28 cellular contexts compared by ENCODE assay signal in the genomic region with DNA sequence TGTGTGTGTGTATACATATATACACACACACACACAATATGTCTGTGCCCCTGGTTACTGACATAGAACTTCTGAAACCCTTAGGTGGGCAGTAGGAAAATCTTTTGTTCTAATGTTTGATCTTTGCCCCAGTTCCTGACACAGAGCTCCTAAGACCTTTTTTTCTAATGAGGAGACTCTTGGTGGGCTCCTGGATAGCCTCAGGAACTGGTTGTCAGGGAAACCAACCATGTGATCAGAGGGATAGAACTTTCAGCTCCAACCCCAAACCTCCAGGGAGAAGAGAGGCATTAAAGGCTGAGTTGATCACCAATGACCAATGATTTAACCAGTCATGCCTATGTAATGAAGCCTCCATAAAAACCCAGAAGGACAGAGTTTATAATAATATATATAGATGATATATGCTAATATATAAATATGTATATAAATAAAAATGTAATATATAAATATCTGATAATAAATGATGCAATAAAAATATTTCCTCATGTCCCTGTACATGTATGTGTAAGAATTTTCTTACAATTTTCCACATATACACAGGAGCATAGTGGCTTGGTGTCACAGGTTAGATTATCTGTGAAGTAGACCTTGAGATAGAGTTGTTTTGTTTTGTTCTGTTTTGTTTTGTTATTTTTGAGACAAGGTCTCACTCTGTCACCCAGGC.
DNase-seq lines count a peak whose midpoint lies in the region; ATAC-seq, FAIRE-seq and TF ChIP-seq lines count a peak whose summit lies in the region.
"Had no signal": no experiment of that assay in that cellular context is flagged by ENCODE, and none has a peak within 500 bp of the region (broad histone marks: within the 10 kb centered on the region; RNA-seq: fewer than 3 reads in every experiment).

No MANE protein-coding gene starts in this region.

- H3K27me3 ChIP-seq in HepG2 (ENCODE audit: control insufficient read depth in 1 of 2, insufficient read depth in 2 of 2, low read length in 2 of 2), result no peaks in the 10 kb centered on the region; a peak in 1 of 5 replicates
- peaks cover 0 to 23% of the 10 kb centered on the region in 2 donors for H3K27me3 ChIP-seq in right lobe of liver
- H3K27me3 ChIP-seq: MG63 had no signal

- H3K27ac ChIP-seq in HepG2 (ENCODE audit: extremely low read length, insufficient read depth, low read length), result no peak overlapping the region
- H3K27ac ChIP-seq in right lobe of liver, result no peak overlapping the region
- H3K27ac ChIP-seq: 22Rv1, RWPE1 had no signal

- TF ChIP-seq CTCF in HepG2 (CRISPR knock-in tag; IDR thresholded peaks at IDR 0.05) (no peak), right lobe of liver (IDR thresholded peaks at IDR 0.05) (no peak), glutamatergic neuron (IDR thresholded peaks at IDR 0.05; ENCODE audit: partially characterized antibody, unreplicated experiment) (no peak), neural crest cell (conservative IDR thresholded peaks at IDR 0.05) (no peak), D721Med (IDR thresholded peaks at IDR 0.05; ENCODE audit: insufficient read depth, missing control alignments) (no peak)

- H3K36me3 Mint-ChIP-seq in glutamatergic neuron (ENCODE audit: unreplicated experiment) (no peaks in the 10 kb centered on the region), neural crest cell (ENCODE audit: low read depth) (peaks cover 3% of the 10 kb centered on the region)

- H3K4me1 ChIP-seq in HepG2 (ENCODE audit: insufficient read depth, low read length), result peaks cover 17% of the 10 kb centered on the region
- H3K4me1 ChIP-seq in right lobe of liver, result no peaks in the 10 kb centered on the region

- H3K9me3 Mint-ChIP-seq in glutamatergic neuron (ENCODE audit: unreplicated experiment) (peaks cover 7% of the 10 kb centered on the region), neural crest cell (peaks cover 5% of the 10 kb centered on the region)

- TF ChIP-seq POLR2A in HepG2 (IDR thresholded peaks at IDR 0.05; ENCODE audit: insufficient read depth in 1 of 2, low read depth in 2 of 2, low read length in 2 of 2) (no peak), right lobe of liver (IDR thresholded peaks at IDR 0.05) (no peak)

- no peaks in the 10 kb centered on the region for H3K36me3 ChIP-seq in HepG2 (replicated peaks in 1 of 2; ENCODE audit: control insufficient read depth in 1 of 2, insufficient read depth in 2 of 2, low read length in 2 of 2)
- H3K36me3 ChIP-seq in right lobe of liver, result no peaks in the 10 kb centered on the region
- H3K36me3 ChIP-seq: MG63 had no signal

- ATAC-seq in HepG2, result no peak
- no peak for ATAC-seq in right lobe of liver
- no peak for ATAC-seq in HG03378 (IDR thresholded peaks at IDR 0.05; ENCODE audit: unreplicated experiment)
- ATAC-seq: GM12878, Panc1 had no signal

- no TSS peak for BruUV-seq in HepG2 (replicated peaks; lab: Mats Ljungman, UMichigan)

- FAIRE-seq in HepG2 (lab: Jason Lieb, UNC), result no peak
- FAIRE-seq in D721Med (lab: Jason Lieb, UNC), result no peak
- FAIRE-seq: GM12878, HTR-8/SVneo had no signal

- H3K79me2 ChIP-seq in HepG2 (ENCODE audit: insufficient read depth, low read length), result no peaks in the 10 kb centered on the region

- DNase-seq in HepG2 (ENCODE audit: low spot score) (no peak), right lobe of liver (no peak), glutamatergic neuron (peak; percentile 28), neural crest cell (ENCODE audit: low read depth, low spot score) (no peak), globus pallidus (ENCODE audit: low spot score) (no peak), NCI-H2107 (lab: John Stamatoyannopoulos, UW) (no peak), D721Med (ENCODE audit: insufficient read length, low spot score) (no peak)
- DNase-seq: ACHN; CD4-positive, alpha-beta T cell; COR-L47; GDM1; H7; KG1; MG63; NCI-H1105 treated with DMSO at 0.1 percent for 48 hours; NCI-H146; NCI-H1930; NCI-H2227 treated with DMSO at 0.1 percent for 48 hours; NCI-H510A; NCI-H69; SHP77 treated with DMSO at 0.1 percent for 48 hours had no signal

- no peak overlapping the region for H2AFZ ChIP-seq in HepG2 (ENCODE audit: low read length)

- H3K27me3 Mint-ChIP-seq in glutamatergic neuron (ENCODE audit: unreplicated experiment), result peaks cover 1% of the 10 kb centered on the region
- H3K27me3 Mint-ChIP-seq in neural crest cell (ENCODE audit: low read depth), result peaks cover 10% of the 10 kb centered on the region

- intact Hi-C loops in HepG2 (cut with micrococcal nuclease; ENCODE audit: unreplicated experiment) (no loop called here), right lobe of liver (cut with DNase I) (no loop called here)

- peaks cover 14% of the 10 kb centered on the region for H3K4me1 Mint-ChIP-seq in glutamatergic neuron (ENCODE audit: low read depth, unreplicated experiment)
- peaks cover 25% of the 10 kb centered on the region for H3K4me1 Mint-ChIP-seq in neural crest cell

- in situ Hi-C loops in HepG2 (cut with HindIII; ENCODE audit: extremely low pct_ligation_motif_present, low pct_unique_long_range_greater_than_20kb), result no loop called here

- H3K4me2 ChIP-seq in HepG2 (ENCODE audit: low read depth, low read length), result no peak overlapping the region

- H4K20me1 ChIP-seq in HepG2 (ENCODE audit: insufficient read depth, low read length), result no peaks in the 10 kb centered on the region

- H3K9me3 ChIP-seq in HepG2 (ENCODE audit: low read length) (no peaks in the 10 kb centered on the region), right lobe of liver (no peaks in the 10 kb centered on the region)
- H3K9me3 ChIP-seq: MG63 had no signal

- H3K27ac Mint-ChIP-seq in glutamatergic neuron (ENCODE audit: unreplicated experiment) (peak overlapping the region; percentile 18), neural crest cell (ENCODE audit: unreplicated experiment) (peak overlapping the region; percentile 39)
- H3K27ac Mint-ChIP-seq: CD4-positive, alpha-beta T cell had no signal

- CTCF ChIA-PET in HepG2 (lab: Yijun Ruan, JAX; ENCODE audit: low intra/inter-chr PET ratio, low total read pairs), result no interaction called here

- POLR2A ChIA-PET in HepG2 (lab: Yijun Ruan, JAX), result no interaction called here

- no peak overlapping the region for H3K9ac ChIP-seq in HepG2 (ENCODE audit: insufficient read depth, low read depth, low read length)

- H3K4me3 ChIP-seq in HepG2 (replicated peaks in 1 of 3; ENCODE audit: insufficient read depth in 1 of 3, low read depth in 2 of 3, low read length in 3 of 3) (no peak overlapping the region), right lobe of liver (no peak overlapping the region)
- H3K4me3 ChIP-seq: GM12878, MG63, SK-N-MC had no signal

- H3K4me3 Mint-ChIP-seq in glutamatergic neuron (ENCODE audit: unreplicated experiment) (peak overlapping the region; percentile 68), neural crest cell (peak overlapping the region; percentile 80)
- H3K4me3 Mint-ChIP-seq: CD4-positive, alpha-beta T cell had no signal

- TF ChIP-seq EP300 in HepG2 (IDR thresholded peaks at IDR 0.05; ENCODE audit: low read depth in 2 of 2, low read length in 2 of 2) (no peak), HepG2 (CRISPR knock-in tag; IDR thresholded peaks at IDR 0.05; ENCODE audit: borderline replicate concordance) (no peak)

- TF ChIP-seq RAD21 in HepG2 (CRISPR knock-in tag; IDR thresholded peaks at IDR 0.05), result no peak

TF ChIP-seq in HepG2, 621 proteins besides CTCF, POLR2A, EP300 and RAD21:
- TF ChIP-seq ZNF180 (CRISPR knock-in tag; IDR thresholded peaks at IDR 0.05; ENCODE audit: borderline replicate concordance, low read depth), result no peak
- peak; percentile 28; the same call in 1 of the 2 replicates for TF ChIP-seq ATF7 (IDR thresholded peaks at IDR 0.05)
- TF ChIP-seq ATF7 (CRISPR knock-in tag; IDR thresholded peaks at IDR 0.05), result no peak
- TF ChIP-seq SIX1 (CRISPR knock-in tag; IDR thresholded peaks at IDR 0.05; ENCODE audit: borderline replicate concordance), result no peak
- TF ChIP-seq ZNF292 (CRISPR knock-in tag; IDR thresholded peaks at IDR 0.05; ENCODE audit: borderline replicate concordance, low read depth), result no peak
- TF ChIP-seq ISL2 (CRISPR knock-in tag; IDR thresholded peaks at IDR 0.05), result no peak
- TF ChIP-seq NR1H2 (CRISPR knock-in tag; IDR thresholded peaks at IDR 0.05; ENCODE audit: borderline replicate concordance, low read depth), result no peak
TF ChIP-seq in HepG2: peak in this region for 1.
